8 cellular contexts compared by ENCODE assay signal in genomic region chr11:128830836-128831780, GRCh38. TPM values are rescaled to one million over a fixed set of nuclear protein-coding genes. Genes with fewer than 3 reads are reported as not detected.
DNase-seq lines count a peak whose midpoint lies in the region; ATAC-seq, FAIRE-seq and TF ChIP-seq lines count a peak whose summit lies in the region.

No MANE protein-coding gene starts in this region.

- H3K27me3 ChIP-seq in astrocyte (ENCODE audit: insufficient read depth, low read length) (peaks cover 8% of the 10 kb centered on the region), small intestine (ENCODE audit: control insufficient read depth in 2 of 2, insufficient read depth in 2 of 2, low read length in 2 of 2) (no peaks in the 10 kb centered on the region)

- H3K9ac ChIP-seq in astrocyte (ENCODE audit: low read length), result no peak overlapping the region

- peak; percentile 76 for ATAC-seq in HG02870 (IDR thresholded peaks at IDR 0.05; ENCODE audit: unreplicated experiment)

- no peak overlapping the region for H3K4me2 ChIP-seq in astrocyte (ENCODE audit: low read length)

- WGBS in small intestine, 3 donors, result 28 to 30% (median 30%) methylated on average over 13 of the region's 13 CpGs

- FAIRE-seq in astrocyte (lab: Jason Lieb, UNC), result peak; percentile 9
- FAIRE-seq in small intestine (lab: Jason Lieb, UNC), result no peak

- H3K4me1 ChIP-seq in astrocyte (ENCODE audit: insufficient read depth, low read length) (peaks cover 12% of the 10 kb centered on the region), small intestine (ENCODE audit: control insufficient read depth in 2 of 2, insufficient read depth in 1 of 2, low read depth in 1 of 2, low read length in 1 of 2) (no peaks in the 10 kb centered on the region)

- no peaks in the 10 kb centered on the region for H3K9me3 ChIP-seq in astrocyte (ENCODE audit: insufficient read depth, low read depth, low read length)
- H3K9me3 ChIP-seq in small intestine (ENCODE audit: control insufficient read depth, low read depth), result no peaks in the 10 kb centered on the region

- H3K79me2 ChIP-seq in astrocyte (ENCODE audit: insufficient read depth, low read length), result no peaks in the 10 kb centered on the region

- H3K27ac Mint-ChIP-seq in astrocyte (ENCODE audit: unreplicated experiment), result peak overlapping the region; percentile 38

- H3K4me3 Mint-ChIP-seq in astrocyte (ENCODE audit: unreplicated experiment), result no peak overlapping the region

- H3K4me3 ChIP-seq in astrocyte (ENCODE audit: insufficient read depth, low read depth, low read length) (no peak overlapping the region), small intestine (ENCODE audit: low read depth in 1 of 2, low read length in 2 of 2) (no peak overlapping the region)

- peaks cover 21% of the 10 kb centered on the region for H3K4me1 Mint-ChIP-seq in astrocyte (ENCODE audit: low read depth, unreplicated experiment)

- H3K9me3 Mint-ChIP-seq in astrocyte (ENCODE audit: unreplicated experiment), result peaks cover 2% of the 10 kb centered on the region

- H3K36me3 ChIP-seq in astrocyte (ENCODE audit: insufficient read depth, low read length) (no peaks in the 10 kb centered on the region), small intestine (ENCODE audit: control insufficient read depth in 2 of 2, insufficient read depth in 2 of 2, low read length in 2 of 2) (no peaks in the 10 kb centered on the region)

- peak; percentile 88 for DNase-seq in activated gamma-delta T cell treated with Interleukin-2 at 50 U/mL for 16 hours
- no peak for DNase-seq in activated gamma-delta T cell (lab: John Stamatoyannopoulos, UW)
- DNase-seq in NCI-H1436 treated with DMSO at 0.1 percent for 48 hours (lab: John Stamatoyannopoulos, UW), result peak; percentile 49
- DNase-seq in T-helper 9 cell, result peak; percentile 89
- DNase-seq in astrocyte (ENCODE audit: low read depth), result peak; percentile 54
- peak; percentile 49 to 58 for DNase-seq in hippocampal formation (lab: John Stamatoyannopoulos, UW)
- DNase-seq in small intestine, result peak; percentile 85

- no peaks in the 10 kb centered on the region for H4K20me1 ChIP-seq in astrocyte (ENCODE audit: insufficient read depth, low read length)

- peak; percentile 82 for TF ChIP-seq CTCF in astrocyte (IDR thresholded peaks at IDR 0.05; ENCODE audit: insufficient read depth, low read depth, low read length)

- H3K27ac ChIP-seq in astrocyte (ENCODE audit: low read depth, low read length) (no peak overlapping the region), small intestine (ENCODE audit: low read depth in 1 of 2, low read length in 1 of 2) (peak overlapping the region in 1 of 2 donors; percentile 26)

- no peaks in the 10 kb centered on the region for H3K36me3 Mint-ChIP-seq in astrocyte (ENCODE audit: low read depth, unreplicated experiment)

- H3K27me3 Mint-ChIP-seq in astrocyte (ENCODE audit: low read depth, unreplicated experiment), result peaks cover 8% of the 10 kb centered on the region

- H2AFZ ChIP-seq in astrocyte (ENCODE audit: low read depth, low read length), result no peak overlapping the region

RNA-seq across cellular contexts. Expression of gene KCNJ1, which starts 36.0 kb away (rescaled TPM):
- total RNA-seq in astrocyte, result 0.14 TPM in 1 of 2 replicates, not detected in the other
- polyA plus RNA-seq in small intestine, result under 1 TPM in 1 of 3 donors, not detected in 2; 0.06 TPM
